Comparison of ENCODE assay signal across 7 cellular contexts in the genomic region with DNA sequence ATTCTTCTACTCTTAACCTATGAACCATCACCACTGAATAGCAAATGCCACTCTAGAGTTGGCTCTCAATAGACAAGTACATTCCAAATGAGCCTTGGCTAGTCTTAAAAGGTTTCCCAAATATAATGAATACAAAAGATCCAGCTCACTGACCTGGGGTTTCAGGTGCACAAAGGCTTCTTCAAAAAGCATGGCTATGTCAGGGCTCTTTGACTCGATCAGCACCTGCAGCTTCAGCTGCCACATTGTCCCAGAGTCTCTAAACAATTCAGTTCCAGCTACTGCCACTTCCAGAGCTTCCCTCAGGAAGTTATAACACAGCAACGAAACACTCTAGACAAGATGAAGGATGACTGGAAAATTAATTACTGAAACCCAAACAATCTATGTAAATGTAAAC.
"Had no signal": no experiment of that assay in that cellular context is flagged by ENCODE, and none has a peak within 500 bp of the region (broad histone marks: within the 10 kb centered on the region; RNA-seq: fewer than 3 reads in every experiment).

No MANE protein-coding gene starts in this region.

- H3K9ac ChIP-seq: GM23248 had no signal

- DNase-seq: GM23248, GOT3, H7, HFFc6, KBM-7 had no signal

- H3K27ac ChIP-seq: GM23248, HL-60 had no signal

- H3K4me3 ChIP-seq: GM23248, HAP-1 had no signal

- H2AFZ ChIP-seq: GM23248 had no signal

- H3K9me3 ChIP-seq: HAP-1 had no signal
